Comparison of ENCODE assay signal across 9 cellular contexts in genomic region chr3:173395412-173396181, GRCh38. TPM values are rescaled to one million over a fixed set of nuclear protein-coding genes. Genes with fewer than 3 reads are reported as not detected.
DNase-seq lines count a peak whose midpoint lies in the region; ATAC-seq and TF ChIP-seq lines count a peak whose summit lies in the region.
"Had no signal": no experiment of that assay in that cellular context is flagged by ENCODE, and none has a peak within 500 bp of the region (broad histone marks: within the 10 kb centered on the region; RNA-seq: fewer than 3 reads in every experiment).

No MANE protein-coding gene starts in this region.

- TF ChIP-seq CTCF in C4-2B (conservative IDR thresholded peaks at IDR 0.05): peak; percentile 15; the same call in 1 of the 2 replicates
- TF ChIP-seq CTCF in activated CD8-positive, alpha-beta T cell treated with anti-CD3 and anti-CD28 coated beads for 36 hours (IDR thresholded peaks at IDR 0.05): no peak

- H3K27me3 Mint-ChIP-seq in activated CD8-positive, alpha-beta T cell treated with anti-CD3 and anti-CD28 coated beads for 36 hours: peaks cover 53% of the 10 kb centered on the region
- peaks cover 44 to 55% of the 10 kb centered on the region in 2 donors for H3K27me3 Mint-ChIP-seq in stimulated activated naive B cell treated with anti-CD40 and anti-IgM and Interleukin-4, amounts not matched to agents 10 μg/mL and 1 μg/mL and 100 μg/mL, for 72 hours

- no peaks in the 10 kb centered on the region for H3K36me3 ChIP-seq in mesodermal cell (ENCODE audit: control insufficient read depth, insufficient read depth, low read length)

- H3K36me3 Mint-ChIP-seq in activated CD8-positive, alpha-beta T cell treated with anti-CD3 and anti-CD28 coated beads for 36 hours (ENCODE audit: low read depth): no peaks in the 10 kb centered on the region
- no peaks in the 10 kb centered on the region for H3K36me3 Mint-ChIP-seq in stimulated activated naive B cell treated with anti-CD40 and anti-IgM and Interleukin-4, amounts not matched to agents 10 μg/mL and 1 μg/mL and 100 μg/mL, for 72 hours

- H3K9me3 Mint-ChIP-seq in activated CD8-positive, alpha-beta T cell treated with anti-CD3 and anti-CD28 coated beads for 36 hours: peaks cover 1% of the 10 kb centered on the region
- no peaks in the 10 kb centered on the region for H3K9me3 Mint-ChIP-seq in stimulated activated naive B cell treated with anti-CD40 and anti-IgM and Interleukin-4, amounts not matched to agents 10 μg/mL and 1 μg/mL and 100 μg/mL, for 72 hours

- DNase-seq in GM19238 (ENCODE audit: insufficient read length, low spot score) (peak; percentile 37), NCI-H2227 (lab: John Stamatoyannopoulos, UW; ENCODE audit: unreplicated experiment) (peak; percentile 98), epithelial cell of prostate (ENCODE audit: low read depth, low spot score) (peak; percentile 6)
- DNase-seq in activated CD8-positive, alpha-beta T cell treated with anti-CD3 and anti-CD28 coated beads for 36 hours: peak; percentile 62
- peak; percentile 33 for DNase-seq in stimulated activated naive B cell treated with anti-CD40 and anti-IgM and Interleukin-4, amounts not matched to agents 10 μg/mL and 1 μg/mL and 100 μg/mL, for 72 hours

- peak overlapping the region; percentile 71 for H3K4me3 Mint-ChIP-seq in activated CD8-positive, alpha-beta T cell treated with anti-CD3 and anti-CD28 coated beads for 36 hours
- peak overlapping the region; percentile 80 to 86 for H3K4me3 Mint-ChIP-seq in stimulated activated naive B cell treated with anti-CD40 and anti-IgM and Interleukin-4, amounts not matched to agents 10 μg/mL and 1 μg/mL and 100 μg/mL, for 72 hours

- H3K27ac ChIP-seq in C4-2B (peak overlapping the region; percentile 81), epithelial cell of prostate (peak overlapping the region; percentile 62), mesodermal cell (ENCODE audit: low read depth, low read length, severe bottlenecking) (peak overlapping the region; percentile 72)

- ATAC-seq in HG03280 (IDR thresholded peaks at IDR 0.05; ENCODE audit: unreplicated experiment): peak; percentile 84
- peak; percentile 84 for ATAC-seq in activated CD8-positive, alpha-beta T cell treated with anti-CD3 and anti-CD28 coated beads for 36 hours
- peak; percentile 87 to 89 for ATAC-seq in stimulated activated naive B cell treated with anti-CD40 and anti-IgM and Interleukin-4, amounts not matched to agents 10 μg/mL and 1 μg/mL and 100 μg/mL, for 72 hours (replicated peaks)

- peaks cover 28% of the 10 kb centered on the region for H3K4me1 Mint-ChIP-seq in activated CD8-positive, alpha-beta T cell treated with anti-CD3 and anti-CD28 coated beads for 36 hours (ENCODE audit: low read depth)
- peaks cover 21 to 39% of the 10 kb centered on the region in 2 donors for H3K4me1 Mint-ChIP-seq in stimulated activated naive B cell treated with anti-CD40 and anti-IgM and Interleukin-4, amounts not matched to agents 10 μg/mL and 1 μg/mL and 100 μg/mL, for 72 hours

- H3K9me3 ChIP-seq in mesodermal cell (ENCODE audit: control insufficient read depth, low read length): no peaks in the 10 kb centered on the region

- H3K4me3 ChIP-seq in mesodermal cell (ENCODE audit: extremely low read depth, insufficient read depth, low read length, poor library complexity, severe bottlenecking): peak overlapping the region; percentile 63

- H3K27ac Mint-ChIP-seq in activated CD8-positive, alpha-beta T cell treated with anti-CD3 and anti-CD28 coated beads for 36 hours: no peak overlapping the region
- H3K27ac Mint-ChIP-seq in stimulated activated naive B cell treated with anti-CD40 and anti-IgM and Interleukin-4, amounts not matched to agents 10 μg/mL and 1 μg/mL and 100 μg/mL, for 72 hours: peak overlapping the region; percentile 7

- no peaks in the 10 kb centered on the region for H3K4me1 ChIP-seq in mesodermal cell (ENCODE audit: control insufficient read depth, insufficient read depth, low read length, poor library complexity, severe bottlenecking)

- WGBS in mesodermal cell (ENCODE audit: insufficient coverage in 2 of 2), 2 experiments: 0% methylated on average over 32 to 40 of the region's 71 CpGs

- CTCF ChIA-PET in activated CD8-positive, alpha-beta T cell treated with anti-CD3 and anti-CD28 coated beads for 36 hours (lab: Charles Lee): no interaction called here

- intact Hi-C loops in activated CD8-positive, alpha-beta T cell treated with anti-CD3 and anti-CD28 coated beads for 36 hours (cut with micrococcal nuclease): no loop called here

- POLR2A ChIA-PET in activated CD8-positive, alpha-beta T cell treated with anti-CD3 and anti-CD28 coated beads for 36 hours (lab: Charles Lee): interaction anchor here (0.6 kb wide), 1 partner anchor 250 kb away, joined by 3 read pairs; no protein-coding TSS in a partner anchor

RNA-seq across cellular contexts. Expression of gene NLGN1, which starts 1.9 kb away (rescaled TPM):
- total RNA-seq in activated CD8-positive, alpha-beta T cell treated with anti-CD3 and anti-CD28 coated beads for 36 hours: not detected
- 5.6 TPM for polyA plus RNA-seq in mesodermal cell (2013, experiment 1 of 2)
- polyA plus RNA-seq in mesodermal cell (2013, experiment 2 of 2): 4.3 TPM
- total RNA-seq: T-helper 1 cell treated with Interleukin-12 subunit alpha and Interleukin-12 subunit beta and Interleukin-4 antibody, amounts not matched to agents 30 ng/mL and 1 ng/mL, for 36 hours had no signal

Comparison
In these comparisons a context has a peak if more than half of its experiments do, and no peak if none do; other contexts are left out.
1. Peak in every context shown above with its lines: DNase-seq, ATAC-seq, H3K4me3 ChIP-seq and H3K27ac ChIP-seq.
2. DNase-seq: peak in every context shown above with its lines; median percentile 98 in NCI-H2227; 62 in activated CD8-positive, alpha-beta T cell treated with anti-CD3 and anti-CD28 coated beads for 36 hours; 37 in GM19238; 33 in stimulated activated naive B cell treated with anti-CD40 and anti-IgM and Interleukin-4, amounts not matched to agents 10 μg/mL and 1 μg/mL and 100 μg/mL, for 72 hours; 6 in epithelial cell of prostate.